15 cellular contexts compared by ENCODE assay signal in genomic region chr13:50358715-50359367, GRCh38.
A peak's percentile ranks its signal among the peaks of the same experiment; 100 is the strongest.
DNase-seq lines count a peak whose midpoint lies in the region; ATAC-seq, FAIRE-seq and TF ChIP-seq lines count a peak whose summit lies in the region.
"Had no signal": no experiment of that assay in that cellular context is flagged by ENCODE, and none has a peak within 500 bp of the region (broad histone marks: within the 10 kb centered on the region; RNA-seq: fewer than 3 reads in every experiment).

No MANE protein-coding gene starts in this region.

- H3K27me3 ChIP-seq in K562 (ENCODE audit: control insufficient read depth in 2 of 2, insufficient read depth in 2 of 2, low read length in 2 of 2) = no peaks in the 10 kb centered on the region
- no peaks in the 10 kb centered on the region for H3K27me3 ChIP-seq in PC-3 (ENCODE audit: low read length)
- H3K27me3 ChIP-seq: MG63 had no signal

- H3K9me2 ChIP-seq in PC-3 (replicated peaks; ENCODE audit: low read length) = no peaks in the 10 kb centered on the region

- no peak for TF ChIP-seq RAD21 in K562 (CRISPR knock-in tag; conservative IDR thresholded peaks at IDR 0.05 in 1 of 2, IDR thresholded peaks at IDR 0.05 in 1 of 2)

- H3K4me2 ChIP-seq in K562 (ENCODE audit: insufficient read depth, low read length) = no peak overlapping the region
- no peak overlapping the region for H3K4me2 ChIP-seq in PC-3 (ENCODE audit: low read length)

- H2AFZ ChIP-seq in K562 (ENCODE audit: low read depth, low read length) (no peak overlapping the region), PC-3 (ENCODE audit: low read length) (no peak overlapping the region)

- no peaks in the 10 kb centered on the region for H4K20me1 ChIP-seq in K562 (replicated peaks; ENCODE audit: control insufficient read depth, insufficient read depth, low read length)
- H4K20me1 ChIP-seq in PC-3 (ENCODE audit: low read length) = no peaks in the 10 kb centered on the region

- intact Hi-C loops in K562 (cut with micrococcal nuclease) (no loop called here), PC-3 (cut with micrococcal nuclease) (loop anchor here (5.0 to 10.0 kb wide), 2 partner anchors 63 to 176 kb away; no protein-coding TSS in a partner anchor)

- H3K4me1 ChIP-seq in K562 (replicated peaks in 1 of 2; ENCODE audit: control insufficient read depth in 2 of 2, insufficient read depth in 2 of 2, low read length in 2 of 2) = peaks cover 2 to 16% of the 10 kb centered on the region in 2 experiments; a peak in 4 of 5 replicates
- peaks cover 28% of the 10 kb centered on the region for H3K4me1 ChIP-seq in PC-3 (ENCODE audit: insufficient read depth, low read length)

- no peaks in the 10 kb centered on the region for H3K9me3 Mint-ChIP-seq in progenitor cell of endocrine pancreas (ENCODE audit: low read depth)
- H3K9me3 Mint-ChIP-seq: activated T-cell treated with anti-CD3 and anti-CD28 coated beads, Interleukin-2, amount 50 U/mL, for 24 hours; T-cell had no signal

- TF ChIP-seq CTCF in 22Rv1 (IDR thresholded peaks at IDR 0.05) (no peak), K562 (IDR thresholded peaks at IDR 0.05 in 2 of 3, conservative IDR thresholded peaks at IDR 0.05 in 1 of 3; ENCODE audit: insufficient read depth in 2 of 3, low read depth in 1 of 3, low read length in 3 of 3) (no peak), progenitor cell of endocrine pancreas (IDR thresholded peaks at IDR 0.05; ENCODE audit: unreplicated experiment) (no peak), PC-3 (conservative IDR thresholded peaks at IDR 0.05; ENCODE audit: low read depth, low read length) (no peak)

- CTCF ChIA-PET in K562 (lab: Yijun Ruan, JAX; ENCODE audit: low intra/inter-chr PET ratio) (no interaction called here), PC-3 (lab: Charles Lee) (no interaction called here)

- BruUV-seq in K562 (replicated peaks; lab: Mats Ljungman, UMichigan) (no TSS peak), PC-3 (replicated peaks; lab: Mats Ljungman, UMichigan) (no TSS peak)

- H3K27me3 Mint-ChIP-seq in progenitor cell of endocrine pancreas = no peaks in the 10 kb centered on the region
- H3K27me3 Mint-ChIP-seq: T-cell had no signal

- H3K27ac Mint-ChIP-seq in progenitor cell of endocrine pancreas = peak overlapping the region; percentile 95
- H3K27ac Mint-ChIP-seq: activated CD4-positive, alpha-beta T cell treated with anti-CD3 and anti-CD28 coated beads for 36 hours; activated T-cell treated with anti-CD3 and anti-CD28 coated beads, Interleukin-2, amount 50 U/mL, for 24 hours had no signal

- H3K9me1 ChIP-seq in K562 (ENCODE audit: control insufficient read depth, insufficient read depth, low read length) = no peaks in the 10 kb centered on the region

- H3K4me3 ChIP-seq in K562 (no peak overlapping the region), PC-3 (ENCODE audit: low read length) (no peak overlapping the region)
- H3K4me3 ChIP-seq: MG63 had no signal

- H3K27ac ChIP-seq in 22Rv1 (peak overlapping the region; percentile 95), KOPT-K1 (ENCODE audit: low read depth, low read length, poor library complexity, severe bottlenecking) (peak overlapping the region; percentile 57), K562 (ENCODE audit: extremely low read depth, low read depth, low read length) (peak overlapping the region; percentile 59; the same call in 1 of the 3 replicates), PC-3 (ENCODE audit: low read length) (no peak overlapping the region)

- no peaks in the 10 kb centered on the region for H3F3A ChIP-seq in PC-3 (ENCODE audit: low read length, unreplicated experiment)

- 79% methylated on average over 4 of the region's 4 CpGs for WGBS in K562 (ENCODE audit: insufficient coverage, low coverage, missing lambda C conversion rate)

- POLR2A ChIA-PET in K562 (lab: Yijun Ruan, JAX) = no interaction called here
- POLR2A ChIA-PET in PC-3 (lab: Charles Lee; ENCODE audit: unreplicated experiment) = no interaction called here

- DNase-seq in K562 (ENCODE audit: extremely low read depth in 1 of 4, low spot score in 3 of 4) = no peak
- no peak for DNase-seq in progenitor cell of endocrine pancreas (ENCODE audit: low spot score, unreplicated experiment)
- DNase-seq in PC-3 = no peak
- DNase-seq in EL = no peak
- DNase-seq in NCI-H345 (lab: John Stamatoyannopoulos, UW) = no peak
- DNase-seq: activated T-cell treated with anti-CD3 and anti-CD28 coated beads, Interleukin-2, amount 50 U/mL, for 24 hours; cortex of kidney; DMS79; left cardiac atrium; MG63; T-cell had no signal

- H3K9ac ChIP-seq in K562 (ENCODE audit: insufficient read depth in 1 of 2, low read depth in 2 of 2, low read length in 2 of 2) (no peak overlapping the region), PC-3 (ENCODE audit: low read length) (no peak overlapping the region)

- no peaks in the 10 kb centered on the region for H3K9me3 ChIP-seq in KOPT-K1 (ENCODE audit: insufficient read depth, low read length, poor library complexity, severe bottlenecking)
- no peaks in the 10 kb centered on the region for H3K9me3 ChIP-seq in K562 (replicated peaks; ENCODE audit: control insufficient read depth, insufficient read depth, low read depth, low read length)
- no peaks in the 10 kb centered on the region for H3K9me3 ChIP-seq in PC-3 (ENCODE audit: low read length)
- H3K9me3 ChIP-seq: MG63 had no signal

- H3K36me3 Mint-ChIP-seq in progenitor cell of endocrine pancreas (ENCODE audit: insufficient read depth) = no peaks in the 10 kb centered on the region
- H3K36me3 Mint-ChIP-seq: T-cell had no signal

- H3K79me2 ChIP-seq in K562 (ENCODE audit: control insufficient read depth, insufficient read depth, low read length) (no peaks in the 10 kb centered on the region; the same call in 2 of the 3 replicates), PC-3 (ENCODE audit: low read length) (no peaks in the 10 kb centered on the region)

- ATAC-seq in K562 = no peak
- ATAC-seq in HG03108 (IDR thresholded peaks at IDR 0.05; ENCODE audit: unreplicated experiment) = no peak
- ATAC-seq in PC-3 = no peak

- TF ChIP-seq EP300 in K562 (IDR thresholded peaks at IDR 0.05; ENCODE audit: low read length) = no peak

- no peaks in the 10 kb centered on the region for H3K36me3 ChIP-seq in KOPT-K1 (ENCODE audit: insufficient read depth, low read length)
- H3K36me3 ChIP-seq in K562 (ENCODE audit: control insufficient read depth, insufficient read depth, low read length) = no peaks in the 10 kb centered on the region
- no peaks in the 10 kb centered on the region for H3K36me3 ChIP-seq in PC-3 (ENCODE audit: low read depth, low read length)
- H3K36me3 ChIP-seq: MG63 had no signal

- no peak for TF ChIP-seq POLR2A in K562 (conservative IDR thresholded peaks at IDR 0.05)

- H3K4me3 Mint-ChIP-seq in progenitor cell of endocrine pancreas (ENCODE audit: low read depth) = no peak overlapping the region
- H3K4me3 Mint-ChIP-seq: activated CD4-positive, alpha-beta T cell treated with anti-CD3 and anti-CD28 coated beads for 36 hours; activated T-cell treated with anti-CD3 and anti-CD28 coated beads, Interleukin-2, amount 50 U/mL, for 24 hours; T-cell had no signal

- in situ Hi-C loops in K562 (cut with MboI) = no loop called here

- no peak for FAIRE-seq in K562 (lab: Jason Lieb, UNC)

- H3K4me1 Mint-ChIP-seq in progenitor cell of endocrine pancreas (ENCODE audit: low read depth) = peaks cover 24% of the 10 kb centered on the region

TF ChIP-seq in K562, 482 proteins besides CTCF, POLR2A, EP300 and RAD21 (continues in another document):
- TF ChIP-seq ETV1 (tag; conservative IDR thresholded peaks at IDR 0.05; ENCODE audit: low read depth) (no peak), ZNF639 (CRISPR knock-in tag; conservative IDR thresholded peaks at IDR 0.05 in 1 of 2, IDR thresholded peaks at IDR 0.05 in 1 of 2) (no peak), NR4A1 (CRISPR knock-in tag; IDR thresholded peaks at IDR 0.05) (no peak), NR4A1 (tag; IDR thresholded peaks at IDR 0.05) (no peak), HNRNPLL (IDR thresholded peaks at IDR 0.05; ENCODE audit: low read depth, low read length, poor library complexity, severe bottlenecking) (no peak), DMBX1 (CRISPR knock-in tag; IDR thresholded peaks at IDR 0.05; ENCODE audit: borderline replicate concordance) (no peak), TFAP4 (CRISPR knock-in tag; IDR thresholded peaks at IDR 0.05; ENCODE audit: borderline replicate concordance) (no peak), NFXL1 (CRISPR knock-in tag; IDR thresholded peaks at IDR 0.05) (no peak), ZBTB5 (IDR thresholded peaks at IDR 0.05) (no peak)
